In genomic region chr7:47666164-47666862, GRCh38 we compare ENCODE assay signal across 18 cellular contexts.
DNase-seq lines count a peak whose midpoint lies in the region; ATAC-seq, FAIRE-seq and TF ChIP-seq lines count a peak whose summit lies in the region.
"Had no signal": no experiment of that assay in that cellular context is flagged by ENCODE, and none has a peak within 500 bp of the region (broad histone marks: within the 10 kb centered on the region; RNA-seq: fewer than 3 reads in every experiment).

No MANE protein-coding gene starts in this region.

- H3K4me1 ChIP-seq in mesenchymal stem cell (ENCODE audit: control insufficient read depth, insufficient read depth, low read depth, low read length): peaks cover 35% of the 10 kb centered on the region
- peaks cover 26% of the 10 kb centered on the region for H3K4me1 ChIP-seq in psoas muscle
- peaks cover 11 to 14% of the 10 kb centered on the region in 2 donors for H3K4me1 ChIP-seq in gastrocnemius medialis
- H3K4me1 ChIP-seq: transverse colon had no signal

- H2AK5ac ChIP-seq in mesenchymal stem cell (ENCODE audit: low read length, severe bottlenecking): peak overlapping the region; percentile 98

- H2BK12ac ChIP-seq in mesenchymal stem cell (ENCODE audit: low read length in 2 of 2): peak overlapping the region; percentile 59 to 82

- peak; percentile 35 for DNase-seq in A172 (ENCODE audit: low spot score)
- peak; percentile 61 for DNase-seq in HCEC 1CT
- DNase-seq in brain microvascular endothelial cell: peak; percentile 69
- DNase-seq in mesenchymal stem cell: no peak
- DNase-seq in GM12891 (ENCODE audit: insufficient read length, low spot score): no peak
- no peak for DNase-seq in psoas muscle
- DNase-seq in gastrocnemius medialis: no peak
- DNase-seq in activated naive CD4-positive, alpha-beta T cell treated with anti-CD3 and anti-CD28 coated beads, Interleukin-2, amount 10 ng/mL, durations not matched to agents 7 days and 5 days: no peak
- DNase-seq: activated CD4-positive, alpha-beta T cell treated with anti-CD3 and anti-CD28 coated beads, Interleukin-2, amount 10 ng/mL, durations not matched to agents 24 days and 14 days; activated naive CD4-positive, alpha-beta T cell treated with anti-CD3 and anti-CD28 coated beads for 36 hours; KG1; NCI-H1105; right lobe of liver; SIG-M5; stimulated activated CD4-positive, alpha-beta T cell treated with anti-CD3 and anti-CD28 coated beads, Interleukin-4, amount 100 ng/mL, for 4 hours; T1000; transverse colon had no signal

- H3K79me1 ChIP-seq in mesenchymal stem cell (replicated peaks; ENCODE audit: low read length, poor library complexity, severe bottlenecking): no peaks in the 10 kb centered on the region

- TF ChIP-seq POLR2A in GM12891 (IDR thresholded peaks at IDR 0.05; ENCODE audit: low read depth, low read length): no peak
- TF ChIP-seq POLR2A in gastrocnemius medialis (IDR thresholded peaks at IDR 0.05): no peak

- no peak for ATAC-seq in psoas muscle
- no peak for ATAC-seq in gastrocnemius medialis

- H3K27ac ChIP-seq in brain microvascular endothelial cell (peak overlapping the region; percentile 76), mesenchymal stem cell (ENCODE audit: low read length, poor library complexity, severe bottlenecking) (peak overlapping the region; percentile 90), psoas muscle (no peak overlapping the region), gastrocnemius medialis (no peak overlapping the region)
- H3K27ac ChIP-seq: right lobe of liver, transverse colon had no signal

- peak overlapping the region; percentile 49 to 50 for H3K18ac ChIP-seq in mesenchymal stem cell (ENCODE audit: low read depth in 1 of 2, low read length in 2 of 2)

- H3K4me1 Mint-ChIP-seq in activated naive CD4-positive, alpha-beta T cell treated with anti-CD3 and anti-CD28 coated beads, Interleukin-2, amount 10 ng/mL, durations not matched to agents 7 days and 5 days: no peaks in the 10 kb centered on the region
- H3K4me1 Mint-ChIP-seq: activated CD4-positive, alpha-beta T cell treated with anti-CD3 and anti-CD28 coated beads, Interleukin-2, amount 10 ng/mL, durations not matched to agents 24 days and 14 days had no signal

- no peak overlapping the region for H3K4me2 ChIP-seq in mesenchymal stem cell (ENCODE audit: low read length, poor library complexity, severe bottlenecking)

- peak overlapping the region; percentile 50 for H2BK120ac ChIP-seq in mesenchymal stem cell (ENCODE audit: low read depth, low read length)

- no peak overlapping the region for H2AFZ ChIP-seq in mesenchymal stem cell (ENCODE audit: low read depth, low read length)

- H4K91ac ChIP-seq in mesenchymal stem cell (ENCODE audit: low read length): peak overlapping the region; percentile 86

- H3K27me3 Mint-ChIP-seq in activated naive CD4-positive, alpha-beta T cell treated with anti-CD3 and anti-CD28 coated beads, Interleukin-2, amount 10 ng/mL, durations not matched to agents 7 days and 5 days: no peaks in the 10 kb centered on the region
- H3K27me3 Mint-ChIP-seq: activated CD4-positive, alpha-beta T cell treated with anti-CD3 and anti-CD28 coated beads, Interleukin-2, amount 10 ng/mL, durations not matched to agents 24 days and 14 days had no signal

- H3K4ac ChIP-seq in mesenchymal stem cell (ENCODE audit: low read depth in 1 of 2, low read length in 2 of 2): peak overlapping the region; percentile 42 to 62

- no peaks in the 10 kb centered on the region for H3K9me3 Mint-ChIP-seq in activated naive CD4-positive, alpha-beta T cell treated with anti-CD3 and anti-CD28 coated beads, Interleukin-2, amount 10 ng/mL, durations not matched to agents 7 days and 5 days
- H3K9me3 Mint-ChIP-seq: activated CD4-positive, alpha-beta T cell treated with anti-CD3 and anti-CD28 coated beads, Interleukin-2, amount 10 ng/mL, durations not matched to agents 24 days and 14 days; activated naive CD4-positive, alpha-beta T cell treated with anti-CD3 and anti-CD28 coated beads for 36 hours had no signal

- no peak overlapping the region for H3K27ac Mint-ChIP-seq in activated naive CD4-positive, alpha-beta T cell treated with anti-CD3 and anti-CD28 coated beads, Interleukin-2, amount 10 ng/mL, durations not matched to agents 7 days and 5 days
- H3K27ac Mint-ChIP-seq: activated CD4-positive, alpha-beta T cell treated with anti-CD3 and anti-CD28 coated beads, Interleukin-2, amount 10 ng/mL, durations not matched to agents 24 days and 14 days; activated naive CD4-positive, alpha-beta T cell treated with anti-CD3 and anti-CD28 coated beads for 36 hours had no signal

- no peak for FAIRE-seq in GM12891 (lab: Jason Lieb, UNC)
- FAIRE-seq: G401.6 had no signal

- no peak for TF ChIP-seq CTCF in brain microvascular endothelial cell (IDR thresholded peaks at IDR 0.05; ENCODE audit: low read depth, low read length, missing control alignments)
- TF ChIP-seq CTCF in psoas muscle (IDR thresholded peaks at IDR 0.05): no peak
- no peak for TF ChIP-seq CTCF in gastrocnemius medialis (IDR thresholded peaks at IDR 0.05 in 4 of 5, conservative IDR thresholded peaks at IDR 0.05 in 1 of 5)

- H3K36me3 Mint-ChIP-seq in activated naive CD4-positive, alpha-beta T cell treated with anti-CD3 and anti-CD28 coated beads, Interleukin-2, amount 10 ng/mL, durations not matched to agents 7 days and 5 days: no peaks in the 10 kb centered on the region

- in situ Hi-C loops in brain microvascular endothelial cell (cut with HindIII; ENCODE audit: low pct_ligation_motif_present, low sequenced_read_pairs): no loop called here
- in situ Hi-C loops in gastrocnemius medialis (cut with MboI; ENCODE audit: low sequenced_read_pairs in 4 of 4): no loop called here

- CTCF ChIA-PET in activated naive CD4-positive, alpha-beta T cell treated with anti-CD3 and anti-CD28 coated beads, Interleukin-2, amount 10 ng/mL, durations not matched to agents 7 days and 5 days (lab: Charles Lee): no interaction called here

- H3K27me3 ChIP-seq in brain microvascular endothelial cell (replicated peaks): no peaks in the 10 kb centered on the region
- H3K27me3 ChIP-seq in mesenchymal stem cell (ENCODE audit: control insufficient read depth in 1 of 2, insufficient read depth in 1 of 2, low read length in 2 of 2): peaks cover 0 to 20% of the 10 kb centered on the region in 2 experiments
- no peaks in the 10 kb centered on the region for H3K27me3 ChIP-seq in psoas muscle (ENCODE audit: insufficient read depth in 3 of 3, low read length in 2 of 3)
- H3K27me3 ChIP-seq in gastrocnemius medialis: no peaks in the 10 kb centered on the region
- H3K27me3 ChIP-seq: right lobe of liver, transverse colon had no signal

- no peak overlapping the region for H3K4me3 Mint-ChIP-seq in activated naive CD4-positive, alpha-beta T cell treated with anti-CD3 and anti-CD28 coated beads, Interleukin-2, amount 10 ng/mL, durations not matched to agents 7 days and 5 days
- H3K4me3 Mint-ChIP-seq: activated CD4-positive, alpha-beta T cell treated with anti-CD3 and anti-CD28 coated beads, Interleukin-2, amount 10 ng/mL, durations not matched to agents 24 days and 14 days; activated naive CD4-positive, alpha-beta T cell treated with anti-CD3 and anti-CD28 coated beads for 36 hours had no signal

- H4K8ac ChIP-seq in mesenchymal stem cell (ENCODE audit: low read length): peak overlapping the region; percentile 72

- H2BK5ac ChIP-seq in mesenchymal stem cell (ENCODE audit: low read depth, low read length, poor library complexity, severe bottlenecking): peak overlapping the region; percentile 85

- no peaks in the 10 kb centered on the region for H3K9me3 ChIP-seq in mesenchymal stem cell (ENCODE audit: control insufficient read depth, low read length)
- H3K9me3 ChIP-seq in psoas muscle: no peaks in the 10 kb centered on the region
- H3K9me3 ChIP-seq in gastrocnemius medialis: no peaks in the 10 kb centered on the region
- H3K9me3 ChIP-seq: right lobe of liver, transverse colon had no signal

- H3K9ac ChIP-seq in mesenchymal stem cell (ENCODE audit: low read length): no peak overlapping the region

- peak overlapping the region in 1 of 2 experiments; percentile 5 for H3K14ac ChIP-seq in mesenchymal stem cell (ENCODE audit: low read length in 2 of 2)

- no peak overlapping the region for H3K23ac ChIP-seq in mesenchymal stem cell (ENCODE audit: low read length in 2 of 2)

- 70% methylated on average over 5 of the region's 10 CpGs for WGBS in mesenchymal stem cell
- 82 to 90% (median 90%) methylated on average over 10 of the region's 10 CpGs for WGBS in psoas muscle, 3 donors

- H3K36me3 ChIP-seq in brain microvascular endothelial cell (replicated peaks): no peaks in the 10 kb centered on the region
- no peaks in the 10 kb centered on the region for H3K36me3 ChIP-seq in mesenchymal stem cell (ENCODE audit: control insufficient read depth in 1 of 2, insufficient read depth in 2 of 2, low read depth in 1 of 2, low read length in 2 of 2)
- H3K36me3 ChIP-seq in psoas muscle (ENCODE audit: insufficient read depth in 1 of 2, low read depth in 1 of 2): no peaks in the 10 kb centered on the region
- H3K36me3 ChIP-seq in gastrocnemius medialis: no peaks in the 10 kb centered on the region
- H3K36me3 ChIP-seq: right lobe of liver, transverse colon had no signal

- no peak overlapping the region for H3K4me3 ChIP-seq in brain microvascular endothelial cell (ENCODE audit: low read depth, low read length)
- H3K4me3 ChIP-seq in mesenchymal stem cell (ENCODE audit: insufficient read depth in 1 of 2, low read depth in 1 of 2, low read length in 2 of 2): no peak overlapping the region
- H3K4me3 ChIP-seq in psoas muscle: no peak overlapping the region
- H3K4me3 ChIP-seq in gastrocnemius medialis: no peak overlapping the region
- H3K4me3 ChIP-seq: right lobe of liver, transverse colon had no signal

- intact Hi-C loops in psoas muscle (cut with DNase I) (no loop called here), gastrocnemius medialis (cut with DNase I; ENCODE audit: low total_unique reads) (no loop called here)

- H2BK15ac ChIP-seq in mesenchymal stem cell (ENCODE audit: low read depth, poor library complexity, severe bottlenecking): no peak overlapping the region

TF ChIP-seq in GM12891, 5 proteins besides CTCF, POLR2A, EP300 and RAD21:
- TF ChIP-seq PAX5 (IDR thresholded peaks at IDR 0.05; ENCODE audit: insufficient read depth, low read length, severe bottlenecking) (no peak), POLR2AphosphoS5 (IDR thresholded peaks at IDR 0.05; ENCODE audit: low read depth, low read length) (no peak), POU2F2 (IDR thresholded peaks at IDR 0.05; ENCODE audit: low read depth, low read length) (no peak), SPI1 (IDR thresholded peaks at IDR 0.05; ENCODE audit: low read depth, low read length) (no peak), TAF1 (IDR thresholded peaks at IDR 0.05; ENCODE audit: low read depth, low read length) (no peak)
TF ChIP-seq in GM12891: peak in this region for 0.

Comparison
In these comparisons a context has a peak if more than half of its experiments do, and no peak if none do; other contexts are left out.
1. DNase-seq: peak in A172 (single experiment), HCEC 1CT (single experiment) and brain microvascular endothelial cell (single experiment); none in mesenchymal stem cell (single experiment), GM12891 (single experiment), psoas muscle (0 of 2), gastrocnemius medialis (0 of 2) and activated naive CD4-positive, alpha-beta T cell treated with anti-CD3 and anti-CD28 coated beads, Interleukin-2, amount 10 ng/mL, durations not matched to agents 7 days and 5 days (single experiment).
2. H3K27ac ChIP-seq: peak in brain microvascular endothelial cell (single experiment) and mesenchymal stem cell (single experiment); none in psoas muscle (single experiment) and gastrocnemius medialis (0 of 4).